ENCODE assay signal across 20 cellular contexts in the genomic region with DNA sequence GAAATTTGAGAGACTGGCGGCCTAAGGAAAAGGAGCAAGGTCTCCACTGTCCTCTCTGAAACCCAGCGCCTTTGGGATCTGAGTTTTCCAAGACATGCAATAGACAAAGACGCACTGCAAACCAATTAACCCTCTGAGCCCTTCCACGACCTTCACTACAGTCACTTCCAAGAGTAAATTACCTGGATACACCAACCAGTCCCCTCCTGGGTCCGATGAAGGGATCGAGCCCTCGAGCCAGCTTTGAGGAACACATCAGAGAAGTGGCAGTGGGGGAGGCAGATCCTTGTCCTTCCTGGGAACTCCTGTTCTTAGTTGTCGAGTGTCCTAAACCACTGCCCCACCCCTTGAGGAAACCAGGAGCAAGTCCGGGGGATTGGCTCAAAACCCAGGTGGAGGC. TPM values are rescaled to one million over a fixed set of nuclear protein-coding genes. Genes with fewer than 3 reads are reported as not detected.
"Had no signal": no experiment of that assay in that cellular context is flagged by ENCODE, and none has a peak within 500 bp of the region (broad histone marks: within the 10 kb centered on the region; RNA-seq: fewer than 3 reads in every experiment).

No MANE protein-coding gene starts in this region.

- H3K27me3 ChIP-seq: MG63 had no signal

- H3K4me3 ChIP-seq: MG63 had no signal

- DNase-seq: Karpas-422, KG1, MG63, NCI-H1092 treated with DMSO at 0.1 percent for 48 hours, NCI-H1436, NCI-H187, NCI-H2029, NCI-H2081 treated with DMSO at 0.1 percent for 48 hours, NCI-H2171, NCI-H226, NCI-H446, NCI-H510A, NCI-H524 treated with DMSO at 0.1 percent for 48 hours, NCI-H69, NCI-H774, RPMI8226, SHP77, SK-N-SH had no signal

- H3K9me3 ChIP-seq: MG63, SK-N-SH had no signal

- H3K36me3 ChIP-seq: MG63 had no signal

RNA-seq across cellular contexts. Expression of a gene that starts 50.9 kb away (rescaled TPM):
- total RNA-seq: HT-29, SK-MEL-5 had no signal
- polyA plus RNA-seq: SK-N-SH had no signal
